In genomic region chr15:59762558-59762957, GRCh38 we compare ENCODE assay signal across 19 cellular contexts.
"Had no signal": no experiment of that assay in that cellular context is flagged by ENCODE, and none has a peak within 500 bp of the region (broad histone marks: within the 10 kb centered on the region; RNA-seq: fewer than 3 reads in every experiment).

No MANE protein-coding gene starts in this region.

- H3K27ac ChIP-seq: gastroesophageal sphincter, left lung, right atrium auricular region, thyroid gland had no signal

- H3K4me1 ChIP-seq: gastroesophageal sphincter, left lung, right atrium auricular region, thyroid gland had no signal

- H3K9me3 ChIP-seq: gastroesophageal sphincter, left lung, right atrium auricular region, thyroid gland had no signal

- H3K27ac Mint-ChIP-seq: activated naive CD8-positive, alpha-beta T cell treated with anti-CD3 and anti-CD28 coated beads, Interleukin-2, amount 10 ng/mL, durations not matched to agents 7 days and 5 days; brain; dendritic cell treated with granulocyte-macrophage colony-stimulating factor and Interleukin-4, amounts not matched to agents 40 ng/mL and 50 ng/mL, for 4 days; nephron; progenitor cell of endocrine pancreas; stimulated activated naive B cell treated with anti-CD40 and anti-IgM and Interleukin-4, amounts not matched to agents 10 μg/mL and 1 μg/mL and 100 μg/mL, for 72 hours had no signal

- H3K9me3 Mint-ChIP-seq: activated naive CD8-positive, alpha-beta T cell treated with anti-CD3 and anti-CD28 coated beads, Interleukin-2, amount 10 ng/mL, durations not matched to agents 7 days and 5 days; brain; dendritic cell treated with granulocyte-macrophage colony-stimulating factor and Interleukin-4, amounts not matched to agents 40 ng/mL and 50 ng/mL, for 4 days; nephron; stimulated activated naive B cell treated with anti-CD40 and anti-IgM and Interleukin-4, amounts not matched to agents 10 μg/mL and 1 μg/mL and 100 μg/mL, for 72 hours had no signal

- H3K4me1 Mint-ChIP-seq: brain; nephron; stimulated activated naive B cell treated with anti-CD40 and anti-IgM and Interleukin-4, amounts not matched to agents 10 μg/mL and 1 μg/mL and 100 μg/mL, for 72 hours had no signal

- H3K27me3 Mint-ChIP-seq: activated naive CD8-positive, alpha-beta T cell treated with anti-CD3 and anti-CD28 coated beads, Interleukin-2, amount 10 ng/mL, durations not matched to agents 7 days and 5 days had no signal

- H3K36me3 Mint-ChIP-seq: activated naive CD8-positive, alpha-beta T cell treated with anti-CD3 and anti-CD28 coated beads, Interleukin-2, amount 10 ng/mL, durations not matched to agents 7 days and 5 days; brain; stimulated activated naive B cell treated with anti-CD40 and anti-IgM and Interleukin-4, amounts not matched to agents 10 μg/mL and 1 μg/mL and 100 μg/mL, for 72 hours had no signal

- H3K27me3 ChIP-seq: left lung, right atrium auricular region, thyroid gland had no signal

- H3K4me3 ChIP-seq: gastroesophageal sphincter, left lung, right atrium auricular region, thyroid gland had no signal

- H3K36me3 ChIP-seq: gastroesophageal sphincter, left lung, right atrium auricular region, thyroid gland had no signal

- DNase-seq: activated CD4-positive, alpha-beta T cell treated with anti-CD3 and anti-CD28 coated beads, Interleukin-2, amount 50 U/mL, for 48 hours; activated CD8-positive, alpha-beta memory T cell treated with anti-CD3 and anti-CD28 coated beads, Interleukin-2, amount 50 U/mL, for 4 hours; activated effector memory CD4-positive, alpha-beta T cell treated with anti-CD3 and anti-CD28 coated beads, Interleukin-2, amount 50 U/mL, for 16 hours; activated naive CD8-positive, alpha-beta T cell treated with anti-CD3 and anti-CD28 coated beads, Interleukin-2, amount 10 ng/mL, durations not matched to agents 7 days and 5 days; activated T-cell treated with anti-CD3 and anti-CD28 coated beads, Interleukin-2, amount 50 U/mL, for 48 hours; effector memory CD4-positive, alpha-beta T cell; kidney; left lung; occipital lobe; stimulated activated CD4-positive, alpha-beta T cell treated with anti-CD3 and anti-CD28 coated beads, Interleukin-15, amount 100 ng/mL, for 24 hours; stimulated activated CD4-positive, alpha-beta T cell treated with anti-CD3 and anti-CD28 coated beads, Interleukin-4, amount 100 ng/mL, for 1 hour; stimulated activated naive B cell treated with anti-CD40 and anti-IgM and Interleukin-4, amounts not matched to agents 10 μg/mL and 1 μg/mL and 100 μg/mL, for 72 hours; thyroid gland had no signal

- H3K4me3 Mint-ChIP-seq: activated naive CD8-positive, alpha-beta T cell treated with anti-CD3 and anti-CD28 coated beads, Interleukin-2, amount 10 ng/mL, durations not matched to agents 7 days and 5 days; brain; dendritic cell treated with granulocyte-macrophage colony-stimulating factor and Interleukin-4, amounts not matched to agents 40 ng/mL and 50 ng/mL, for 4 days; nephron; stimulated activated naive B cell treated with anti-CD40 and anti-IgM and Interleukin-4, amounts not matched to agents 10 μg/mL and 1 μg/mL and 100 μg/mL, for 72 hours had no signal

- ATAC-seq: gastroesophageal sphincter; left lung; stimulated activated naive B cell treated with anti-CD40 and anti-IgM and Interleukin-4, amounts not matched to agents 10 μg/mL and 1 μg/mL and 100 μg/mL, for 72 hours had no signal
